ENCODE assay signal across 9 cellular contexts in the genomic region with DNA sequence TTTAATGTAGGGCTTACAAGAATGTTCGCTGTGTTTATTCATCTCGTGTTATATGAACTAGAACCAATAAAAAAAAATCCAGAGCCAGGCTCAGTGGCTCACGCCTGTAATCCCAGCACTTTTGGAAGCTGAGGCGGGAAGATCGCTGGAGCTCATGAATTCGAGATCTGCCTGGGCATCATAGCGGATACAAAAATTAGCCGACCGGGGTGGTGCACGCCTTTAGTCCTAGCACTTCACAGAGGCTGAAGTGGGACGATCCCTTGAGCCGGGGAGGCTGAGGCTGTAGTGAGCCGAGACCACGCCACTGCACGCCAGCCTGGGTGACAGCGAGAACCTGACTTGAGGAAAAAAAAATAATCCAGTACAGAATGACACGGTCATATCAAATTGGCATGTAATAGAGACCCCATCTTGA. TPM values are rescaled to one million over a fixed set of nuclear protein-coding genes. Genes with fewer than 3 reads are reported as not detected.
DNase-seq lines count a peak whose midpoint lies in the region; ATAC-seq, FAIRE-seq and TF ChIP-seq lines count a peak whose summit lies in the region.
"Had no signal": no experiment of that assay in that cellular context is flagged by ENCODE, and none has a peak within 500 bp of the region (broad histone marks: within the 10 kb centered on the region; RNA-seq: fewer than 3 reads in every experiment).

No MANE protein-coding gene starts in this region.

- H3K27ac ChIP-seq in keratinocyte (ENCODE audit: control insufficient read depth, insufficient read depth, low read length), result peak overlapping the region; percentile 93

- peaks cover 3% of the 10 kb centered on the region for H3K36me3 Mint-ChIP-seq in activated naive CD8-positive, alpha-beta T cell treated with anti-CD3 and anti-CD28 coated beads, Interleukin-2, amount 10 ng/mL, durations not matched to agents 7 days and 5 days

- POLR2A ChIA-PET in activated naive CD8-positive, alpha-beta T cell treated with anti-CD3 and anti-CD28 coated beads, Interleukin-2, amount 10 ng/mL, durations not matched to agents 7 days and 5 days (lab: Charles Lee), result interaction anchor here (0.6 to 18.9 kb wide), 46 partner anchors 8 to 1844 kb away, joined by 3 to 2159 read pairs (median 6); partner anchors contain the start of gene HMGN4

- H3K79me2 ChIP-seq in keratinocyte (ENCODE audit: control insufficient read depth, insufficient read depth, low read length), result no peaks in the 10 kb centered on the region

- peaks cover 18% of the 10 kb centered on the region for H3K4me1 ChIP-seq in keratinocyte (ENCODE audit: control insufficient read depth, extremely low read depth, insufficient read depth, low read length)

- H3K36me3 ChIP-seq in keratinocyte (ENCODE audit: control insufficient read depth in 2 of 2, extremely low read depth in 1 of 2, insufficient read depth in 2 of 2, low read length in 2 of 2), result no peaks in the 10 kb centered on the region

- no peaks in the 10 kb centered on the region for H3K9me1 ChIP-seq in keratinocyte (ENCODE audit: control insufficient read depth, extremely low read depth, insufficient read depth, low read length)

- H3K4me3 Mint-ChIP-seq in activated naive CD8-positive, alpha-beta T cell treated with anti-CD3 and anti-CD28 coated beads, Interleukin-2, amount 10 ng/mL, durations not matched to agents 7 days and 5 days, result peak overlapping the region; percentile 99

- no peak overlapping the region for H2AFZ ChIP-seq in keratinocyte (ENCODE audit: control insufficient read depth, low read length)

- H4K20me1 ChIP-seq in keratinocyte (ENCODE audit: control insufficient read depth, extremely low read depth, insufficient read depth, low read length), result no peaks in the 10 kb centered on the region

- H3K4me1 Mint-ChIP-seq in activated naive CD8-positive, alpha-beta T cell treated with anti-CD3 and anti-CD28 coated beads, Interleukin-2, amount 10 ng/mL, durations not matched to agents 7 days and 5 days, result peaks cover 61% of the 10 kb centered on the region

- FAIRE-seq in keratinocyte (lab: Jason Lieb, UNC), result no peak

- H3K4me3 ChIP-seq in keratinocyte (ENCODE audit: control insufficient read depth in 2 of 3, extremely low read depth in 1 of 3, insufficient read depth in 2 of 3, low read depth in 1 of 3, low read length in 3 of 3), result peak overlapping the region; percentile 58 to 82 (median 80)

- DNase-seq in Ammon's horn (ENCODE audit: low spot score) (peak; percentile 3), NCI-H345 (lab: John Stamatoyannopoulos, UW) (peak; percentile 68), keratinocyte (ENCODE audit: low read depth, low spot score) (no peak), D341Med (ENCODE audit: low spot score) (no peak), hippocampal formation (lab: John Stamatoyannopoulos, UW) (no peak)
- DNase-seq in activated naive CD8-positive, alpha-beta T cell treated with anti-CD3 and anti-CD28 coated beads, Interleukin-2, amount 10 ng/mL, durations not matched to agents 7 days and 5 days, result peak; percentile 70
- peak; percentile 56 for DNase-seq in stimulated activated naive CD8-positive, alpha-beta T cell treated with anti-CD3 and anti-CD28 coated beads, Interleukin-15, Interleukin-2, amounts not matched to agents 100 U/mL and 50 U/mL, for 24 hours

- peak; percentile 14 for ATAC-seq in GM19351 (IDR thresholded peaks at IDR 0.05; ENCODE audit: unreplicated experiment)
- peak; percentile 19 for ATAC-seq in activated naive CD8-positive, alpha-beta T cell treated with anti-CD3 and anti-CD28 coated beads, Interleukin-2, amount 10 ng/mL, durations not matched to agents 7 days and 5 days (ENCODE audit: low read depth)
- ATAC-seq in stimulated activated naive CD8-positive, alpha-beta T cell treated with anti-CD3 and anti-CD28 coated beads, Interleukin-15, Interleukin-2, amounts not matched to agents 100 U/mL and 50 U/mL, for 24 hours, result peak; percentile 12

- H3K9me3 ChIP-seq in keratinocyte (ENCODE audit: control insufficient read depth, low read depth, low read length), result no peaks in the 10 kb centered on the region

- no peaks in the 10 kb centered on the region for H3K27me3 Mint-ChIP-seq in activated naive CD8-positive, alpha-beta T cell treated with anti-CD3 and anti-CD28 coated beads, Interleukin-2, amount 10 ng/mL, durations not matched to agents 7 days and 5 days

- H3K27ac Mint-ChIP-seq in activated naive CD8-positive, alpha-beta T cell treated with anti-CD3 and anti-CD28 coated beads, Interleukin-2, amount 10 ng/mL, durations not matched to agents 7 days and 5 days, result peak overlapping the region; percentile 100

- dilution Hi-C loops in keratinocyte (cut with MboI; ENCODE audit: extremely low pct_ligation_motif_present, low sequenced_read_pairs), result no loop called here

- no peaks in the 10 kb centered on the region for H3K27me3 ChIP-seq in keratinocyte (ENCODE audit: control insufficient read depth, extremely low read depth, insufficient read depth, low read length)

- H3K4me2 ChIP-seq in keratinocyte (ENCODE audit: control insufficient read depth, extremely low read depth, insufficient read depth, low read depth, low read length), result peak overlapping the region; percentile 92

- TF ChIP-seq CTCF in keratinocyte (optimal IDR thresholded peaks at IDR 0.05 in 1 of 3, IDR thresholded peaks at IDR 0.05 in 1 of 3, conservative IDR thresholded peaks at IDR 0.05 in 1 of 3; ENCODE audit: extremely low read depth in 1 of 3, insufficient read depth in 2 of 3, low read length in 3 of 3), result no peak

- H3K9me3 Mint-ChIP-seq in activated naive CD8-positive, alpha-beta T cell treated with anti-CD3 and anti-CD28 coated beads, Interleukin-2, amount 10 ng/mL, durations not matched to agents 7 days and 5 days, result no peaks in the 10 kb centered on the region

- peak overlapping the region; percentile 91 for H3K9ac ChIP-seq in keratinocyte (ENCODE audit: control insufficient read depth, extremely low read depth, insufficient read depth, low read length)

RNA-seq across cellular contexts. Expression of gene OR2B2, which starts 46.2 kb away (rescaled TPM):
- not detected for total RNA-seq in activated naive CD8-positive, alpha-beta T cell treated with anti-CD3 and anti-CD28 coated beads, Interleukin-2, amount 10 ng/mL, durations not matched to agents 7 days and 5 days
- polyA plus RNA-seq in keratinocyte, result not detected in 3 replicates
- not detected for polyA plus RNA-seq in keratinocyte (2011; ENCODE audit: low read depth)
- not detected in 2 replicates for polyA plus RNA-seq in keratinocyte (2011; cell fraction: cytosol; rRNA removed)
- polyA plus RNA-seq in keratinocyte (2011; cell fraction: nucleus; rRNA removed), result not detected in 2 replicates
- not detected in 2 replicates for polyA plus RNA-seq in keratinocyte (2012; ENCODE audit: low replicate concordance)
- polyA minus RNA-seq in keratinocyte, result not detected in 3 replicates
- polyA minus RNA-seq in keratinocyte (2011; cell fraction: cytosol; rRNA and poly(A)+ RNA removed), result not detected
- polyA minus RNA-seq in keratinocyte (2011; cell fraction: nucleus; rRNA and poly(A)+ RNA removed), result not detected in 2 replicates
- total RNA-seq: pulmonary artery endothelial cell had no signal

Comparison
In these comparisons a context has a peak if more than half of its experiments do, and no peak if none do; other contexts are left out.
1. DNase-seq: peak in Ammon's horn (single experiment), NCI-H345 (single experiment), activated naive CD8-positive, alpha-beta T cell treated with anti-CD3 and anti-CD28 coated beads, Interleukin-2, amount 10 ng/mL, durations not matched to agents 7 days and 5 days (single experiment) and stimulated activated naive CD8-positive, alpha-beta T cell treated with anti-CD3 and anti-CD28 coated beads, Interleukin-15, Interleukin-2, amounts not matched to agents 100 U/mL and 50 U/mL, for 24 hours (single experiment); none in keratinocyte (single experiment), D341Med (single experiment) and hippocampal formation (0 of 2).
2. Peak in every context shown above with its lines, with median percentiles within 50 percentile points of each other: ATAC-seq.